Comparison of ENCODE assay signal across 28 cellular contexts in the genomic region with DNA sequence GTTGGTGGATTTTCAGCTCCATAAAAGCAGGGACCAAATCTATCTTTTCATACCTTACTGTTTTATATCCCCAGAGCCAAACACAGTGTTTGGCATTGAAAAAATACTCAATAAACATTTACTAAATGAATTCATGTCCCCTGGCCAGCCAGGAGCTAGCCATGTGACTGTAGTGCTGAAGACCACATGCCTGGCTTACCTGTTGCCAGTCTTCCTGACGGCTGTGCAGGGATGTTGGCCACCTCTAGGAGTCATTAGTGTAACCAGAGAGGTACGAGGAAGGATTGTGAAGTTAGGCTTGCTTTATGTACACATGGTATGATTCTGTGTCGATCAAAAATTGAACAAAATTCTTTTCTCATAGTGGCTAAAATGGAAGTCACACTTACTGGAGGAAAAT.
DNase-seq lines count a peak whose midpoint lies in the region; ATAC-seq, FAIRE-seq and TF ChIP-seq lines count a peak whose summit lies in the region.
"Had no signal": no experiment of that assay in that cellular context is flagged by ENCODE, and none has a peak within 500 bp of the region (broad histone marks: within the 10 kb centered on the region; RNA-seq: fewer than 3 reads in every experiment).

No MANE protein-coding gene starts in this region.

- no peak for ATAC-seq in Right ventricle myocardium superior (ENCODE audit: poor library complexity)
- ATAC-seq in WTC11, result peak; percentile 83
- no peak for ATAC-seq in GM18858 (IDR thresholded peaks at IDR 0.05; ENCODE audit: unreplicated experiment)

- TF ChIP-seq POLR2A in H54 (IDR thresholded peaks at IDR 0.05; ENCODE audit: low read depth, low read length), result no peak

- H3K27ac Mint-ChIP-seq in WTC11 (no peak overlapping the region), nephron progenitor cell (no peak overlapping the region)
- H3K27ac Mint-ChIP-seq: CD4-positive, CD25-positive, alpha-beta regulatory T cell; HFFc6 had no signal

- FAIRE-seq in H54 (lab: Jason Lieb, UNC), result no peak
- FAIRE-seq: GM18507 had no signal

- no peak overlapping the region for H3K4me3 Mint-ChIP-seq in WTC11
- H3K4me3 Mint-ChIP-seq in nephron progenitor cell, result no peak overlapping the region
- H3K4me3 Mint-ChIP-seq: CD4-positive, CD25-positive, alpha-beta regulatory T cell; HFFc6 had no signal

- TF ChIP-seq CTCF in left ventricle myocardium inferior (IDR thresholded peaks at IDR 0.05; ENCODE audit: borderline replicate concordance), result no peak
- no peak for TF ChIP-seq CTCF in WTC11 (IDR thresholded peaks at IDR 0.05)
- TF ChIP-seq CTCF in nephron progenitor cell (IDR thresholded peaks at IDR 0.05), result no peak

- intact Hi-C loops in Right ventricle myocardium superior (cut with DNase I), result no loop called here
- intact Hi-C loops in left ventricle myocardium inferior (cut with micrococcal nuclease), result no loop called here

- H3K27me3 Mint-ChIP-seq in WTC11 (ENCODE audit: low read depth) (no peaks in the 10 kb centered on the region), nephron progenitor cell (ENCODE audit: low read depth, poor library complexity) (peaks cover 5% of the 10 kb centered on the region)
- H3K27me3 Mint-ChIP-seq: CD4-positive, CD25-positive, alpha-beta regulatory T cell had no signal

- H3K4me1 ChIP-seq in left ventricle myocardium inferior, result peaks cover 21% of the 10 kb centered on the region

- POLR2A ChIA-PET in WTC11 (lab: Charles Lee), result no interaction called here

- H3K36me3 ChIP-seq in left ventricle myocardium inferior, result no peaks in the 10 kb centered on the region
- H3K36me3 ChIP-seq: BLaER1, Peyer's patch had no signal

- H3K27me3 ChIP-seq in left ventricle myocardium inferior (ENCODE audit: low read depth), result no peaks in the 10 kb centered on the region
- H3K27me3 ChIP-seq: BLaER1, Peyer's patch had no signal

- CTCF ChIA-PET in WTC11 (lab: Charles Lee), result no interaction called here

- H3K9me3 Mint-ChIP-seq in WTC11, result no peaks in the 10 kb centered on the region
- no peaks in the 10 kb centered on the region for H3K9me3 Mint-ChIP-seq in nephron progenitor cell
- H3K9me3 Mint-ChIP-seq: HFFc6 had no signal

- H3K27ac ChIP-seq in left ventricle myocardium inferior (replicated peaks), result no peak overlapping the region
- H3K27ac ChIP-seq: BLaER1, Peyer's patch, SK-N-MC had no signal

- H3K4me3 ChIP-seq in left ventricle myocardium inferior, result no peak overlapping the region
- H3K4me3 ChIP-seq: BLaER1, Peyer's patch, SK-N-MC had no signal

- no peaks in the 10 kb centered on the region for H3K9me3 ChIP-seq in left ventricle myocardium inferior (replicated peaks)
- H3K9me3 ChIP-seq: BLaER1, Peyer's patch had no signal

- peak; percentile 37 for DNase-seq in Right ventricle myocardium superior
- no peak for DNase-seq in left ventricle myocardium inferior
- peak; percentile 25 for DNase-seq in WTC11 (ENCODE audit: low spot score)
- peak; percentile 7 for DNase-seq in iPS DF 4.7 (ENCODE audit: extremely low read depth, low spot score)
- peak; percentile 10 for DNase-seq in nephron progenitor cell
- no peak for DNase-seq in H54 (ENCODE audit: insufficient read length, low spot score)
- DNase-seq in AG20443 (ENCODE audit: low spot score), result no peak
- DNase-seq: 8988T; ACHN; CD4-positive, CD25-positive, alpha-beta regulatory T cell; DMS153; GOT3; HFFc6; Karpas-422; NCI-H1092; NCI-H1417 treated with DMSO at 0.1 percent for 48 hours; NCI-H1694 treated with DMSO at 0.1 percent for 48 hours; NCI-H2081; NCI-H2171; NCI-H226; NCI-H510A; NCI-H69; Peyer's patch; SIG-M5 had no signal

- peaks cover 10% of the 10 kb centered on the region; the same call in 1 of the 2 replicates for H3K4me1 Mint-ChIP-seq in WTC11
- peaks cover 41% of the 10 kb centered on the region for H3K4me1 Mint-ChIP-seq in nephron progenitor cell

- H3K36me3 Mint-ChIP-seq in WTC11, result no peaks in the 10 kb centered on the region
- no peaks in the 10 kb centered on the region for H3K36me3 Mint-ChIP-seq in nephron progenitor cell (ENCODE audit: low read depth)

TF ChIP-seq in WTC11, 78 proteins besides CTCF, POLR2A, EP300 and RAD21 (continues in another document):
- TF ChIP-seq, protein P1, sequence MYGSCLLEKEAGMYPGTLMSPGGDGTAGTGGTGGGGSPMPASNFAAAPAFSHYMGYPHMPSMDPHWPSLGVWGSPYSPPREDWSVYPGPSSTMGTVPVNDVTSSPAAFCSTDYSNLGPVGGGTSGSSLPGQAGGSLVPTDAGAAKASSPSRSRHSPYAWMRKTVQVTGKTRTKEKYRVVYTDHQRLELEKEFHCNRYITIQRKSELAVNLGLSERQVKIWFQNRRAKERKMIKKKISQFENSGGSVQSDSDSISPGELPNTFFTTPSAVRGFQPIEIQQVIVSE (CRISPR knock-in tag; IDR thresholded peaks at IDR 0.05; ENCODE audit: borderline replicate concordance), result no peak
- TF ChIP-seq, protein P2, sequence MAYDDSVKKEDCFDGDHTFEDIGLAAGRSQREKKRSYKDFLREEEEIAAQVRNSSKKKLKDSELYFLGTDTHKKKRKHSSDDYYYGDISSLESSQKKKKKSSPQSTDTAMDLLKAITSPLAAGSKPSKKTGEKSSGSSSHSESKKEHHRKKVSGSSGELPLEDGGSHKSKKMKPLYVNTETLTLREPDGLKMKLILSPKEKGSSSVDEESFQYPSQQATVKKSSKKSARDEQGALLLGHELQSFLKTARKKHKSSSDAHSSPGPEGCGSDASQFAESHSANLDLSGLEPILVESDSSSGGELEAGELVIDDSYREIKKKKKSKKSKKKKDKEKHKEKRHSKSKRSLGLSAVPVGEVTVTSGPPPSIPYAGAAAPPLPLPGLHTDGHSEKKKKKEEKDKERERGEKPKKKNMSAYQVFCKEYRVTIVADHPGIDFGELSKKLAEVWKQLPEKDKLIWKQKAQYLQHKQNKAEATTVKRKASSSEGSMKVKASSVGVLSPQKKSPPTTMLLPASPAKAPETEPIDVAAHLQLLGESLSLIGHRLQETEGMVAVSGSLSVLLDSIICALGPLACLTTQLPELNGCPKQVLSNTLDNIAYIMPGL (CRISPR knock-in tag; IDR thresholded peaks at IDR 0.05), result no peak
- TF ChIP-seq ESRRA (CRISPR knock-in tag; IDR thresholded peaks at IDR 0.05; ENCODE audit: borderline replicate concordance) (no peak), GABPB1 (CRISPR knock-in tag; IDR thresholded peaks at IDR 0.05) (no peak), ATF1 (CRISPR knock-in tag; IDR thresholded peaks at IDR 0.05) (no peak), FOXK1 (CRISPR knock-in tag; IDR thresholded peaks at IDR 0.05) (no peak), GTF2I (CRISPR knock-in tag; conservative IDR thresholded peaks at IDR 0.05) (no peak), ZNF396 (CRISPR knock-in tag; IDR thresholded peaks at IDR 0.05; ENCODE audit: borderline replicate concordance) (no peak), ZNF121 (CRISPR knock-in tag; IDR thresholded peaks at IDR 0.05) (no peak), EMX1 (CRISPR knock-in tag; IDR thresholded peaks at IDR 0.05) (no peak)
- TF ChIP-seq, protein P3, sequence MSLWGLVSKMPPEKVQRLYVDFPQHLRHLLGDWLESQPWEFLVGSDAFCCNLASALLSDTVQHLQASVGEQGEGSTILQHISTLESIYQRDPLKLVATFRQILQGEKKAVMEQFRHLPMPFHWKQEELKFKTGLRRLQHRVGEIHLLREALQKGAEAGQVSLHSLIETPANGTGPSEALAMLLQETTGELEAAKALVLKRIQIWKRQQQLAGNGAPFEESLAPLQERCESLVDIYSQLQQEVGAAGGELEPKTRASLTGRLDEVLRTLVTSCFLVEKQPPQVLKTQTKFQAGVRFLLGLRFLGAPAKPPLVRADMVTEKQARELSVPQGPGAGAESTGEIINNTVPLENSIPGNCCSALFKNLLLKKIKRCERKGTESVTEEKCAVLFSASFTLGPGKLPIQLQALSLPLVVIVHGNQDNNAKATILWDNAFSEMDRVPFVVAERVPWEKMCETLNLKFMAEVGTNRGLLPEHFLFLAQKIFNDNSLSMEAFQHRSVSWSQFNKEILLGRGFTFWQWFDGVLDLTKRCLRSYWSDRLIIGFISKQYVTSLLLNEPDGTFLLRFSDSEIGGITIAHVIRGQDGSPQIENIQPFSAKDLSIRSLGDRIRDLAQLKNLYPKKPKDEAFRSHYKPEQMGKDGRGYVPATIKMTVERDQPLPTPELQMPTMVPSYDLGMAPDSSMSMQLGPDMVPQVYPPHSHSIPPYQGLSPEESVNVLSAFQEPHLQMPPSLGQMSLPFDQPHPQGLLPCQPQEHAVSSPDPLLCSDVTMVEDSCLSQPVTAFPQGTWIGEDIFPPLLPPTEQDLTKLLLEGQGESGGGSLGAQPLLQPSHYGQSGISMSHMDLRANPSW (CRISPR knock-in tag; conservative IDR thresholded peaks at IDR 0.05; ENCODE audit: low read depth), result no peak
- TF ChIP-seq, protein P4, sequence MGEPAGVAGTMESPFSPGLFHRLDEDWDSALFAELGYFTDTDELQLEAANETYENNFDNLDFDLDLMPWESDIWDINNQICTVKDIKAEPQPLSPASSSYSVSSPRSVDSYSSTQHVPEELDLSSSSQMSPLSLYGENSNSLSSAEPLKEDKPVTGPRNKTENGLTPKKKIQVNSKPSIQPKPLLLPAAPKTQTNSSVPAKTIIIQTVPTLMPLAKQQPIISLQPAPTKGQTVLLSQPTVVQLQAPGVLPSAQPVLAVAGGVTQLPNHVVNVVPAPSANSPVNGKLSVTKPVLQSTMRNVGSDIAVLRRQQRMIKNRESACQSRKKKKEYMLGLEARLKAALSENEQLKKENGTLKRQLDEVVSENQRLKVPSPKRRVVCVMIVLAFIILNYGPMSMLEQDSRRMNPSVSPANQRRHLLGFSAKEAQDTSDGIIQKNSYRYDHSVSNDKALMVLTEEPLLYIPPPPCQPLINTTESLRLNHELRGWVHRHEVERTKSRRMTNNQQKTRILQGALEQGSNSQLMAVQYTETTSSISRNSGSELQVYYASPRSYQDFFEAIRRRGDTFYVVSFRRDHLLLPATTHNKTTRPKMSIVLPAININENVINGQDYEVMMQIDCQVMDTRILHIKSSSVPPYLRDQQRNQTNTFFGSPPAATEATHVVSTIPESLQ (CRISPR knock-in tag; IDR thresholded peaks at IDR 0.05), result no peak
- TF ChIP-seq, protein P5, sequence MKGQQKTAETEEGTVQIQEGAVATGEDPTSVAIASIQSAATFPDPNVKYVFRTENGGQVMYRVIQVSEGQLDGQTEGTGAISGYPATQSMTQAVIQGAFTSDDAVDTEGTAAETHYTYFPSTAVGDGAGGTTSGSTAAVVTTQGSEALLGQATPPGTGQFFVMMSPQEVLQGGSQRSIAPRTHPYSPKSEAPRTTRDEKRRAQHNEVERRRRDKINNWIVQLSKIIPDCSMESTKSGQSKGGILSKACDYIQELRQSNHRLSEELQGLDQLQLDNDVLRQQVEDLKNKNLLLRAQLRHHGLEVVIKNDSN (CRISPR knock-in tag; IDR thresholded peaks at IDR 0.05), result no peak
- TF ChIP-seq, protein P6, sequence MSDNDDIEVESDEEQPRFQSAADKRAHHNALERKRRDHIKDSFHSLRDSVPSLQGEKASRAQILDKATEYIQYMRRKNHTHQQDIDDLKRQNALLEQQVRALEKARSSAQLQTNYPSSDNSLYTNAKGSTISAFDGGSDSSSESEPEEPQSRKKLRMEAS (CRISPR knock-in tag; IDR thresholded peaks at IDR 0.05), result no peak

Comparison
In these comparisons a context has a peak if more than half of its experiments do, and no peak if none do; other contexts are left out.
1. DNase-seq: peak in Right ventricle myocardium superior (single experiment), WTC11 (single experiment), iPS DF 4.7 (single experiment) and nephron progenitor cell (single experiment); none in left ventricle myocardium inferior (single experiment), H54 (single experiment) and AG20443 (single experiment).